Comparison of ENCODE assay signal across 9 cellular contexts in the genomic region with DNA sequence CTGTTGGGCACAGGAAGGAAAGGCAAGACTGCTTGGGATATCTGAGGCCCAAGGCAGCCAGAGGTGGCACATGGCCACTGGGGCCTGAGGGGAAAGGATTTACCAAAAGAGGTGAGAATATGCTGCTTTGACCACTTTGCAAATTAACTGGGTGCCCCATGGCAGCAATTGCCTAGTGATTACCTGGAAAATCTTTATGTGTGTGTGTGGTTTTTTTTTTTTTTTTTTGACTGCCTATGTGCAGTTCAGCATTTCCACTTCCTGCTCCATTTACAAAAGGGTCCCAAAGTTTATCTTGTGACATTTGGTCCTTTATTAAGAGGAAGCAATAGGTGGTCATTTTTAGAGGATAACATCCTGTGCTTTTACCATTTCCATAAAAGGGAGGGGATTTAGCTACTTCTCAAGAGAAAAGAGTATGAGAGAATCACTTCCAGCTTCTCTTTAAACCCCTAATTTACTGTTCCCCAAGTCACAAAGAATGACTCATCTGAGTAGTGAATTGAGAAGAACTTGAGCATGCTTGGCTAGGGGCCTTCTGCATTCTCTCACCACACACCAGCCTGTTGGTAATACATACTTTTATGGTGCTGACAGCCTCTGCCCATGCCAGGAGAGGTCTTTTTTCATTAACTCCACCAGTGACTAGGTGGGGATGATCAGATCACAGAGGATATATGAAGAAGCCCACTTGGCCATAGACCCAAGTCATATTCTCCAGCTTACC. TPM values are rescaled to one million over a fixed set of nuclear protein-coding genes. Genes with fewer than 3 reads are reported as not detected.
DNase-seq lines count a peak whose midpoint lies in the region; ATAC-seq, FAIRE-seq and TF ChIP-seq lines count a peak whose summit lies in the region.
"Had no signal": no experiment of that assay in that cellular context is flagged by ENCODE, and none has a peak within 500 bp of the region (broad histone marks: within the 10 kb centered on the region; RNA-seq: fewer than 3 reads in every experiment).

No MANE protein-coding gene starts in this region.

- intact Hi-C loops in ascending aorta (cut with DNase I) = no loop called here

- peaks cover 38% of the 10 kb centered on the region for H3K4me1 Mint-ChIP-seq in activated naive CD8-positive, alpha-beta T cell treated with anti-CD3 and anti-CD28 coated beads, Interleukin-2, amount 50 U/mL, for 24 hours
- peaks cover 5% of the 10 kb centered on the region for H3K4me1 Mint-ChIP-seq in T-helper 17 cell

- H3K4me3 ChIP-seq in AG10803 (ENCODE audit: low read length) = no peak overlapping the region
- H3K4me3 ChIP-seq in ascending aorta = no peak overlapping the region

- H3K27me3 ChIP-seq in ascending aorta = no peaks in the 10 kb centered on the region

- no peaks in the 10 kb centered on the region for H3K9me3 ChIP-seq in T-helper 17 cell (ENCODE audit: control insufficient read depth, low read length, poor library complexity, severe bottlenecking)
- no peaks in the 10 kb centered on the region for H3K9me3 ChIP-seq in ascending aorta

- H3K4me3 Mint-ChIP-seq in activated naive CD8-positive, alpha-beta T cell treated with anti-CD3 and anti-CD28 coated beads, Interleukin-2, amount 50 U/mL, for 24 hours = no peak overlapping the region
- no peak overlapping the region for H3K4me3 Mint-ChIP-seq in T-helper 17 cell

- peak overlapping the region; percentile 74 for H3K27ac Mint-ChIP-seq in activated naive CD8-positive, alpha-beta T cell treated with anti-CD3 and anti-CD28 coated beads, Interleukin-2, amount 50 U/mL, for 24 hours
- no peak overlapping the region for H3K27ac Mint-ChIP-seq in T-helper 17 cell

- ATAC-seq in HG03095 (IDR thresholded peaks at IDR 0.05; ENCODE audit: unreplicated experiment) = peak; percentile 95
- peak; percentile 95 for ATAC-seq in activated naive CD8-positive, alpha-beta T cell treated with anti-CD3 and anti-CD28 coated beads, Interleukin-2, amount 50 U/mL, for 24 hours
- ATAC-seq in T-helper 17 cell = no peak

- H3K9me3 Mint-ChIP-seq in activated naive CD8-positive, alpha-beta T cell treated with anti-CD3 and anti-CD28 coated beads, Interleukin-2, amount 50 U/mL, for 24 hours = no peaks in the 10 kb centered on the region

- no peak overlapping the region for H3K27ac ChIP-seq in ascending aorta
- H3K27ac ChIP-seq: parathyroid adenoma had no signal

- no peaks in the 10 kb centered on the region for H3K36me3 ChIP-seq in ascending aorta

- H3K36me3 Mint-ChIP-seq in activated naive CD8-positive, alpha-beta T cell treated with anti-CD3 and anti-CD28 coated beads, Interleukin-2, amount 50 U/mL, for 24 hours (ENCODE audit: low read depth) = no peaks in the 10 kb centered on the region
- H3K36me3 Mint-ChIP-seq in T-helper 17 cell (ENCODE audit: low read depth) = no peaks in the 10 kb centered on the region

- TF ChIP-seq POLR2A in H54 (IDR thresholded peaks at IDR 0.05; ENCODE audit: low read depth, low read length) = no peak

- DNase-seq in AG10803 (ENCODE audit: low read depth) (peak; percentile 72), GM19240 (ENCODE audit: insufficient read length, low spot score) (peak; percentile 4), H54 (ENCODE audit: insufficient read length, low spot score) (no peak), COLO668 (lab: John Stamatoyannopoulos, UW; ENCODE audit: unreplicated experiment) (no peak), T-helper 17 cell (no peak), ascending aorta (ENCODE audit: low spot score in 2 of 2) (no peak)
- peak; percentile 22 for DNase-seq in activated naive CD8-positive, alpha-beta T cell treated with anti-CD3 and anti-CD28 coated beads, Interleukin-2, amount 50 U/mL, for 24 hours

- FAIRE-seq in H54 (lab: Jason Lieb, UNC) = no peak

- H3K4me1 ChIP-seq in ascending aorta = no peaks in the 10 kb centered on the region

- H3K27me3 Mint-ChIP-seq in activated naive CD8-positive, alpha-beta T cell treated with anti-CD3 and anti-CD28 coated beads, Interleukin-2, amount 50 U/mL, for 24 hours = peaks cover 2% of the 10 kb centered on the region
- H3K27me3 Mint-ChIP-seq in T-helper 17 cell = no peaks in the 10 kb centered on the region

- TF ChIP-seq CTCF in AG10803 (conservative IDR thresholded peaks at IDR 0.05; ENCODE audit: low read length) (no peak), ascending aorta (IDR thresholded peaks at IDR 0.05) (no peak)

RNA-seq across cellular contexts. Expression of a gene that starts 52.1 kb away (rescaled TPM):
- total RNA-seq in T-helper 17 cell (1 to 10 TPM; 2.7 to 2.8 TPM), ascending aorta (0.43 TPM)

Comparison
In these comparisons a context has a peak if more than half of its experiments do, and no peak if none do; other contexts are left out.
1. DNase-seq: peak in AG10803 (single experiment), GM19240 (single experiment) and activated naive CD8-positive, alpha-beta T cell treated with anti-CD3 and anti-CD28 coated beads, Interleukin-2, amount 50 U/mL, for 24 hours (single experiment); none in H54 (single experiment), COLO668 (single experiment), T-helper 17 cell (0 of 3) and ascending aorta (0 of 2).